ENCODE assay signal across 1 cellular context in the genomic region with DNA sequence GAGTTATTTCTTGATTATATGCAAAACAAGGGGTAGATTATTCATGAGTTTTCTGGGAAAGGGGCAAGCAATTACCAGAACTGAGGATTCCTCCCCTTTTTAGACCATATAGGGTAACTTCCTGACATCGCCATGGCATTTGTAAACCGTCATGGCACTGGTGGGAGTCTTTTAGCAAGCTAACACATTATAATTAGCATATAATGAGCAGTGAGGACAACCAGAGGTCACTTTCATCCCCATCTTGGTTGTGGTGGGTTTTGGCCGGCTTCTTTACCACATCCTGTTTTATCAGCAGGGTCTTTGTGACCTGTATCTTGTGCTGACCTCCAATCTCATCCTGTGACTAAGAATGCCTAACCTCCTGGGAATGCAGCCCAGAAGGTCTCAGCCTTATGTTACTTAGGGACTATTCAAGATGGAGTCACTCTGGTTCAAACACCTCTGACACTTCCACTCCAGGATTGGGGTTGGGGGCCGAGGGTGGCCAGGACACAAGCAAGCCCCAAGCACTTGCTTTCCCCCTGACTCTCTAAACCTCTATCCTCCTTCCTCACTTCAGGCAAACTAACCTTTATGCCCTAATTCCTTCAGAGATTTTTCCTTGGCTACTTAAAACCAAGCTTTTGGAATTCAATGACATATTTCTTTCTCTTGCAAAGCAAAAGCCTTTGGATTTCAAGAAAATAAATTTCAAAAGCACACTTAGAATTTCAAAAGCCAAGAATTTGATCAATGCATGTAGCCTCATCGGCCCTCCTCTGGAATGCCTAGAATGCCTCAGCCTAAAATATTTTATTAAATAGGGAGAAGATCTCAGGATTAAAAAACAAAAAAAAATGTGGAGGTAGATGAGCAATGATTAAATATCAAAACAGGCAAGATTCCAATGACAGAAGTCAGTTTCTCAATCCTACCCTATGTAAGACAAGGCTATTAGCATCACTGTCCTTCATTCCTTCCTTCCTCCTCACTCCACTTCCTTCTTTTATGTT.
TF ChIP-seq lines count a peak whose summit lies in the region.

No MANE protein-coding gene starts in this region.

TF ChIP-seq in H1, 55 proteins besides CTCF, POLR2A, EP300 and RAD21:
- no peak for TF ChIP-seq RFX5 (IDR thresholded peaks at IDR 0.05; ENCODE audit: borderline replicate concordance, low read depth, low read length)
- no peak for TF ChIP-seq RBBP5 (IDR thresholded peaks at IDR 0.05; ENCODE audit: borderline replicate concordance, low read depth, low read length)
- TF ChIP-seq YY1 (IDR thresholded peaks at IDR 0.05; ENCODE audit: low read depth, low read length), result peak; percentile 68; the same call in 1 of the 2 replicates
- no peak for TF ChIP-seq NRF1 (IDR thresholded peaks at IDR 0.05; ENCODE audit: low read depth, low read length)
- TF ChIP-seq KDM4A (IDR thresholded peaks at IDR 0.05; ENCODE audit: low read depth, low read length, severe bottlenecking), result no peak
- TF ChIP-seq TEAD4 (IDR thresholded peaks at IDR 0.05; ENCODE audit: low read depth, low read length), result peak; percentile 69; the same call in 1 of the 2 replicates
- TF ChIP-seq BCL11A (IDR thresholded peaks at IDR 0.05; ENCODE audit: low read depth in 2 of 2, low read length in 2 of 2), result no peak
- TF ChIP-seq FOSL1 (IDR thresholded peaks at IDR 0.05; ENCODE audit: insufficient read depth, low read depth, low read length), result no peak
- no peak for TF ChIP-seq HDAC2 (IDR thresholded peaks at IDR 0.05; ENCODE audit: borderline replicate concordance in 1 of 2, low read depth in 2 of 2, low read length in 2 of 2)
TF ChIP-seq in H1: peak in this region for 2.
